ENCODE assay signal across 13 cellular contexts in the genomic region with DNA sequence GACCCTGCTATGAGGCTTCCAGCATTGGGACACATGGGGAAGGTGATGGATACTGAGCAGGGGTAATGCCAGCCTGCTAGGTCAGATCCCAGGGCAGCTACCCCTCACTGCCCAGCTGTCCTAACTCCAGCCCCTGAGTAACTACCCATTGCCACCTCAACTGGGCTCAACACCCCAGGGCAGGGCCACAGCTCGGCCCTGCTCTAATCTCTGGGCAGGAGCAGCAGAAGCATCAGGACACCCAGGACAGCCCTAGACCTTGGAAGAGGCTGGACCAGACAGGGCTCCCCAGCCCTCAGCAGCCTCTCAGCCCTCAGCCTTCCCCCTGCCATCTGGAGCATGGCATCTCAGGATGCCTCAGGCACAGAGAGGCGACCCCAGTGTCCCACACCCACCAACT.
"Had no signal": no experiment of that assay in that cellular context is flagged by ENCODE, and none has a peak within 500 bp of the region (broad histone marks: within the 10 kb centered on the region; RNA-seq: fewer than 3 reads in every experiment).

No MANE protein-coding gene starts in this region.

- H3K27ac ChIP-seq: tibial nerve had no signal

- H3K36me3 ChIP-seq: tibial nerve had no signal

- H3K4me3 ChIP-seq: tibial nerve had no signal

- H3K4me3 Mint-ChIP-seq: activated B cell treated with CpG ODN at 0.5 μM for 24 hours; activated CD8-positive, alpha-beta T cell treated with anti-CD3 and anti-CD28 coated beads, Interleukin-2, amount 10 ng/mL, durations not matched to agents 7 days and 5 days; activated naive CD4-positive, alpha-beta T cell treated with anti-CD3 and anti-CD28 coated beads, Interleukin-2, amount 50 U/mL, for 24 hours; naive thymus-derived CD8-positive, alpha-beta T cell; T-helper 2 cell treated with Interferon-gamma antibody and Interleukin-4, amounts not matched to agents 5 μg/mL and 100 μg/mL, for 36 hours had no signal

- H3K27ac Mint-ChIP-seq: activated B cell treated with CpG ODN at 0.5 μM for 24 hours; activated naive CD4-positive, alpha-beta T cell treated with anti-CD3 and anti-CD28 coated beads, Interleukin-2, amount 50 U/mL, for 24 hours; T-helper 2 cell treated with Interferon-gamma antibody and Interleukin-4, amounts not matched to agents 5 μg/mL and 100 μg/mL, for 36 hours had no signal

- H3K27me3 Mint-ChIP-seq: activated naive CD4-positive, alpha-beta T cell treated with anti-CD3 and anti-CD28 coated beads, Interleukin-2, amount 50 U/mL, for 24 hours; effector memory CD8-positive, alpha-beta T cell had no signal

- H3K36me3 Mint-ChIP-seq: activated naive CD4-positive, alpha-beta T cell treated with anti-CD3 and anti-CD28 coated beads, Interleukin-2, amount 50 U/mL, for 24 hours; naive thymus-derived CD8-positive, alpha-beta T cell had no signal

- DNase-seq: activated B cell treated with CpG ODN at 0.5 μM for 24 hours; activated CD4-positive, alpha-beta T cell treated with anti-CD3 and anti-CD28 coated beads for 48 hours; activated CD8-positive, alpha-beta T cell treated with anti-CD3 and anti-CD28 coated beads, Interleukin-2, amount 10 ng/mL, durations not matched to agents 7 days and 5 days; activated gamma-delta T cell; dermis blood vessel endothelial cell; effector memory CD8-positive, alpha-beta T cell; mesendoderm; retina; stimulated activated naive CD4-positive, alpha-beta T cell had no signal

- H3K9me3 Mint-ChIP-seq: activated B cell treated with CpG ODN at 0.5 μM for 24 hours; activated naive CD4-positive, alpha-beta T cell treated with anti-CD3 and anti-CD28 coated beads, Interleukin-2, amount 50 U/mL, for 24 hours; effector memory CD8-positive, alpha-beta T cell; naive thymus-derived CD8-positive, alpha-beta T cell; T-helper 2 cell treated with Interferon-gamma antibody and Interleukin-4, amounts not matched to agents 5 μg/mL and 100 μg/mL, for 36 hours had no signal

- H3K27me3 ChIP-seq: tibial nerve had no signal

- H3K9me3 ChIP-seq: tibial nerve had no signal
